12 cellular contexts compared by ENCODE assay signal in genomic region chr5:142753114-142753764, GRCh38. TPM values are rescaled to one million over a fixed set of nuclear protein-coding genes. Genes with fewer than 3 reads are reported as not detected.
DNase-seq lines count a peak whose midpoint lies in the region; FAIRE-seq and TF ChIP-seq lines count a peak whose summit lies in the region.
"Had no signal": no experiment of that assay in that cellular context is flagged by ENCODE, and none has a peak within 500 bp of the region (broad histone marks: within the 10 kb centered on the region; RNA-seq: fewer than 3 reads in every experiment).

No MANE protein-coding gene starts in this region.

- peaks cover 0 to 4% (median 0%) of the 10 kb centered on the region in 3 donors for H3K27me3 Mint-ChIP-seq in immature natural killer cell (ENCODE audit: low read depth in 3 of 3)
- H3K27me3 Mint-ChIP-seq in activated naive CD4-positive, alpha-beta T cell treated with anti-CD3 and anti-CD28 coated beads for 36 hours (ENCODE audit: low read depth), result no peaks in the 10 kb centered on the region
- H3K27me3 Mint-ChIP-seq: activated B cell treated with CpG ODN at 0.5 μM for 24 hours; natural killer cell treated with Interleukin-12 subunit alpha and Interleukin-12 subunit beta and Interleukin-15 and Interleukin-18, amount 100 ng/mL, for 72 hours had no signal

- H3K27ac Mint-ChIP-seq in immature natural killer cell, result no peak overlapping the region
- H3K27ac Mint-ChIP-seq in activated naive CD4-positive, alpha-beta T cell treated with anti-CD3 and anti-CD28 coated beads for 36 hours, result no peak overlapping the region
- H3K27ac Mint-ChIP-seq: activated B cell treated with CpG ODN at 0.5 μM for 24 hours had no signal

- no peak overlapping the region for H3K4me3 ChIP-seq in bronchial epithelial cell (ENCODE audit: low read depth, low read length)
- no peak overlapping the region for H3K4me3 ChIP-seq in kidney (ENCODE audit: low read length in 2 of 2)

- no peaks in the 10 kb centered on the region for H3K27me3 ChIP-seq in bronchial epithelial cell (ENCODE audit: control insufficient read depth, insufficient read depth, low read length)

- H3K36me3 Mint-ChIP-seq in immature natural killer cell, result no peaks in the 10 kb centered on the region
- H3K36me3 Mint-ChIP-seq in activated naive CD4-positive, alpha-beta T cell treated with anti-CD3 and anti-CD28 coated beads for 36 hours (ENCODE audit: low read depth), result no peaks in the 10 kb centered on the region
- H3K36me3 Mint-ChIP-seq: CD4-positive, alpha-beta memory T cell; natural killer cell treated with Interleukin-12 subunit alpha and Interleukin-12 subunit beta and Interleukin-15 and Interleukin-18, amount 100 ng/mL, for 72 hours had no signal

- H3K4me3 Mint-ChIP-seq in immature natural killer cell, result no peak overlapping the region
- H3K4me3 Mint-ChIP-seq in activated naive CD4-positive, alpha-beta T cell treated with anti-CD3 and anti-CD28 coated beads for 36 hours, result no peak overlapping the region
- H3K4me3 Mint-ChIP-seq: activated B cell treated with CpG ODN at 0.5 μM for 24 hours; CD4-positive, alpha-beta memory T cell; natural killer cell treated with Interleukin-12 subunit alpha and Interleukin-12 subunit beta and Interleukin-15 and Interleukin-18, amount 100 ng/mL, for 72 hours had no signal

- DNase-seq in LHCN-M2 (ENCODE audit: low read depth), result peak; percentile 15
- peak; percentile 74 for DNase-seq in bronchial epithelial cell (ENCODE audit: low read depth)
- DNase-seq in kidney, result peak; percentile 83
- peak; percentile 78 for DNase-seq in renal cortical epithelial cell (ENCODE audit: low read depth)
- DNase-seq in NAMALWA (ENCODE audit: low spot score), result no peak
- DNase-seq in NOMO-1 (lab: John Stamatoyannopoulos, UW; ENCODE audit: unreplicated experiment in 2 of 2), result no peak
- DNase-seq in immature natural killer cell, result no peak
- no peak for DNase-seq in activated naive CD4-positive, alpha-beta T cell treated with anti-CD3 and anti-CD28 coated beads for 36 hours
- DNase-seq: activated B cell treated with CpG ODN at 0.5 μM for 24 hours; CD4-positive, alpha-beta memory T cell; MV-4-11 had no signal

- intact Hi-C loops in kidney (cut with DNase I), result no loop called here
- intact Hi-C loops in activated naive CD4-positive, alpha-beta T cell treated with anti-CD3 and anti-CD28 coated beads for 36 hours (cut with micrococcal nuclease), result no loop called here

- H3K27ac ChIP-seq in kidney (ENCODE audit: low read depth in 2 of 2, low read length in 2 of 2), result peak overlapping the region in 1 of 2 donors; percentile 52

- CTCF ChIA-PET in activated naive CD4-positive, alpha-beta T cell treated with anti-CD3 and anti-CD28 coated beads for 36 hours (lab: Charles Lee), result interaction anchor here (0.6 to 4.0 kb wide), 14 partner anchors 8 to 135 kb away, joined by 3 to 29 read pairs (median 4); no protein-coding TSS in a partner anchor

- no peaks in the 10 kb centered on the region for H3K9me3 ChIP-seq in kidney (ENCODE audit: control insufficient read depth in 1 of 2, low read length in 2 of 2)

- H3K9me3 Mint-ChIP-seq in immature natural killer cell, result no peaks in the 10 kb centered on the region
- H3K9me3 Mint-ChIP-seq in activated naive CD4-positive, alpha-beta T cell treated with anti-CD3 and anti-CD28 coated beads for 36 hours, result no peaks in the 10 kb centered on the region
- H3K9me3 Mint-ChIP-seq: activated B cell treated with CpG ODN at 0.5 μM for 24 hours; natural killer cell treated with Interleukin-12 subunit alpha and Interleukin-12 subunit beta and Interleukin-15 and Interleukin-18, amount 100 ng/mL, for 72 hours had no signal

- H3K36me3 ChIP-seq in bronchial epithelial cell (ENCODE audit: control insufficient read depth, insufficient read depth, low read length) (no peaks in the 10 kb centered on the region), kidney (ENCODE audit: control insufficient read depth in 1 of 2, insufficient read depth in 2 of 2, low read length in 2 of 2) (no peaks in the 10 kb centered on the region)

- no peak overlapping the region for H3K9ac ChIP-seq in kidney (ENCODE audit: low read length in 2 of 2)

- FAIRE-seq in bronchial epithelial cell (lab: Jason Lieb, UNC) (no peak), kidney (lab: Jason Lieb, UNC) (no peak)

- H3K4me1 Mint-ChIP-seq in immature natural killer cell, result peaks cover 25 to 27% of the 10 kb centered on the region in 2 donors
- peaks cover 16% of the 10 kb centered on the region for H3K4me1 Mint-ChIP-seq in activated naive CD4-positive, alpha-beta T cell treated with anti-CD3 and anti-CD28 coated beads for 36 hours (ENCODE audit: low read depth)
- H3K4me1 Mint-ChIP-seq: activated B cell treated with CpG ODN at 0.5 μM for 24 hours had no signal

- H3K4me1 ChIP-seq in kidney (ENCODE audit: control insufficient read depth in 1 of 2, insufficient read depth in 1 of 2, low read depth in 1 of 2, low read length in 2 of 2), result peaks cover 3% of the 10 kb centered on the region in 2 donors

- TF ChIP-seq CTCF in bronchial epithelial cell (IDR thresholded peaks at IDR 0.05; ENCODE audit: insufficient read depth, low read length, severe bottlenecking) (no peak), kidney (IDR thresholded peaks at IDR 0.05; ENCODE audit: borderline replicate concordance, extremely low read depth, insufficient read depth) (no peak)

RNA-seq across cellular contexts. Expression of gene ARHGAP26, which starts 16.9 kb away (rescaled TPM):
- 1.0 TPM in 2 replicates for total RNA-seq in LHCN-M2 (2014; rRNA removed)
- polyA plus RNA-seq in LHCN-M2 (2012), result 1.7 TPM
- total RNA-seq in bronchial epithelial cell, result 17.1 and 23.8 TPM in 2 replicates
- total RNA-seq in kidney, result 85.7 TPM
- 2.5 TPM for polyA plus RNA-seq in kidney (ENCODE audit: insufficient read depth, low read depth, low replicate concordance)
- 7.3 and 10.4 TPM in 2 replicates for total RNA-seq in renal cortical epithelial cell
- 10 to 100 TPM; 14.5 to 43.7 (median 17.6) TPM for polyA plus RNA-seq in immature natural killer cell
- 10 to 100 TPM; 17.0 to 19.5 TPM for total RNA-seq in activated naive CD4-positive, alpha-beta T cell treated with anti-CD3 and anti-CD28 coated beads for 36 hours

Comparison
In these comparisons a context has a peak if more than half of its experiments do, and no peak if none do; other contexts are left out.
1. DNase-seq: peak in LHCN-M2 (single experiment), bronchial epithelial cell (single experiment), kidney (single experiment) and renal cortical epithelial cell (single experiment); none in NAMALWA (single experiment), NOMO-1 (0 of 2), immature natural killer cell (0 of 3) and activated naive CD4-positive, alpha-beta T cell treated with anti-CD3 and anti-CD28 coated beads for 36 hours (single experiment).